In the genomic region with DNA sequence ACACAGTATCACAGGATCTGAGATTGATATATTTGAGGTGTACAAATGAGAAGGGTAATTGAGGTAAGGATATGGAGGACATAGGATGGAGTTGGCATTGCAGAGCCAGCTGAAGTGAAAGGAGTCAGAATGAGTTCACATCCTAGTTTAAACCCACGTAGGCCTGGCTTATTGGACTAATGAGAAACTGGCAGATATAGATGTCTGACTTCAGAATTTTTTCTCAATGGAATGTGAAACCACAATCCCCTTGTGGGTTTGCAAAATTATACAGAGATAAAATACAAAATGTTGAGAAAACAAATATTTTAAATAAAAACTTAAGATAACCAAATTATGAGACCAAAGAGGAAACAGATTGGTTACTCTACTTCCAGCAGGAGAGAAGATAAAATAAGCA, we compare ENCODE assay signal across 27 cellular contexts.
DNase-seq lines count a peak whose midpoint lies in the region; ATAC-seq and TF ChIP-seq lines count a peak whose summit lies in the region.
"Had no signal": no experiment of that assay in that cellular context is flagged by ENCODE, and none has a peak within 500 bp of the region (broad histone marks: within the 10 kb centered on the region; RNA-seq: fewer than 3 reads in every experiment).

No MANE protein-coding gene starts in this region.

- no peak overlapping the region for H3K4me3 Mint-ChIP-seq in endodermal cell
- H3K4me3 Mint-ChIP-seq: activated T-cell treated with anti-CD3 and anti-CD28 coated beads, Interleukin-2, amount 50 U/mL, for 72 hours; GM23338; immature natural killer cell; stimulated activated naive B cell treated with anti-CD40 and anti-IgM and Interleukin-4, amounts not matched to agents 10 μg/mL and 1 μg/mL and 100 μg/mL, for 72 hours had no signal

- H3K9me2 ChIP-seq in SK-N-SH: no peaks in the 10 kb centered on the region

- H3K4me1 ChIP-seq in SK-N-SH (ENCODE audit: control insufficient read depth in 1 of 2, insufficient read depth in 2 of 2, low read depth in 1 of 2, low read length in 1 of 2) (no peaks in the 10 kb centered on the region), endodermal cell (ENCODE audit: control insufficient read depth, insufficient read depth, low read length) (peaks cover 3% of the 10 kb centered on the region)
- H3K4me1 ChIP-seq: left lung, Peyer's patch, thyroid gland had no signal

- ATAC-seq in SK-N-SH treated with all-trans-retinoic acid at 6 μM for 48 hours (no peak), GM18868 (IDR thresholded peaks at IDR 0.05; ENCODE audit: unreplicated experiment) (no peak), GM18867 (IDR thresholded peaks at IDR 0.05; ENCODE audit: unreplicated experiment) (no peak)
- no peak for ATAC-seq in stimulated activated naive CD8-positive, alpha-beta T cell treated with anti-CD3 and anti-CD28 coated beads, Interleukin-15, Interleukin-2, amounts not matched to agents 100 U/mL and 50 U/mL, for 24 hours
- ATAC-seq: activated T-cell treated with anti-CD3 and anti-CD28 coated beads, Interleukin-2, amount 50 U/mL, for 72 hours; GM23338; left lung; stimulated activated naive B cell treated with anti-CD40 and anti-IgM and Interleukin-4, amounts not matched to agents 10 μg/mL and 1 μg/mL and 100 μg/mL, for 72 hours had no signal

- CTCF ChIA-PET in SK-N-SH (lab: Yijun Ruan, JAX): no interaction called here

- H3K36me3 ChIP-seq in SK-N-SH (replicated peaks in 1 of 2; ENCODE audit: control insufficient read depth in 1 of 2, insufficient read depth in 2 of 2, low read length in 1 of 2) (no peaks in the 10 kb centered on the region), endodermal cell (ENCODE audit: control insufficient read depth, insufficient read depth, low read length) (no peaks in the 10 kb centered on the region)
- H3K36me3 ChIP-seq: left lung, Peyer's patch, thyroid gland had no signal

- no peak overlapping the region for H3K27ac ChIP-seq in SK-N-SH (ENCODE audit: low read depth in 2 of 2, low read length in 1 of 2)
- no peak overlapping the region for H3K27ac ChIP-seq in endodermal cell (ENCODE audit: low read depth, low read length)
- H3K27ac ChIP-seq: 22Rv1, KMS-11, left lung, Peyer's patch, thyroid gland, VCaP had no signal

- H3K9me3 Mint-ChIP-seq in endodermal cell: no peaks in the 10 kb centered on the region
- H3K9me3 Mint-ChIP-seq: GM23338; stimulated activated naive B cell treated with anti-CD40 and anti-IgM and Interleukin-4, amounts not matched to agents 10 μg/mL and 1 μg/mL and 100 μg/mL, for 72 hours had no signal

- DNase-seq in SK-N-SH (no peak), astrocyte of the cerebellum (ENCODE audit: low read depth) (peak; percentile 37), fibroblast of the aortic adventitia (ENCODE audit: low read depth) (peak; percentile 32), endodermal cell (no peak)
- DNase-seq in stimulated activated naive CD8-positive, alpha-beta T cell treated with anti-CD3 and anti-CD28 coated beads, Interleukin-15, Interleukin-2, amounts not matched to agents 100 U/mL and 50 U/mL, for 24 hours: no peak
- DNase-seq: activated CD4-positive, alpha-beta T cell treated with anti-CD3 and anti-CD28 coated beads for 48 hours; activated naive CD4-positive, alpha-beta T cell treated with Interleukin-2 at 50 U/mL for 16 hours; activated T-cell treated with anti-CD3 and anti-CD28 coated beads, Interleukin-2, amount 50 U/mL, for 72 hours; AML-193; GDM1; immature natural killer cell; left lung; NCI-H146; NCI-H2171; NCI-H524; Peyer's patch; retina; stimulated activated CD4-positive, alpha-beta T cell treated with anti-CD3 and anti-CD28 coated beads, Interleukin-4, amount 100 ng/mL, for 24 hours; stimulated activated naive B cell treated with anti-CD40 and anti-IgM and Interleukin-4, amounts not matched to agents 10 μg/mL and 1 μg/mL and 100 μg/mL, for 72 hours; thyroid gland had no signal

- H3K4me1 Mint-ChIP-seq in endodermal cell: peaks cover 18% of the 10 kb centered on the region
- H3K4me1 Mint-ChIP-seq: immature natural killer cell; stimulated activated naive B cell treated with anti-CD40 and anti-IgM and Interleukin-4, amounts not matched to agents 10 μg/mL and 1 μg/mL and 100 μg/mL, for 72 hours had no signal

- no peak overlapping the region for H2AFZ ChIP-seq in SK-N-SH (ENCODE audit: low read depth)
- H2AFZ ChIP-seq: GM23338 had no signal

- POLR2A ChIA-PET in SK-N-SH (lab: Yijun Ruan, JAX): no interaction called here

- H3K79me2 ChIP-seq in SK-N-SH (ENCODE audit: insufficient read depth): no peaks in the 10 kb centered on the region

- H3F3A ChIP-seq in SK-N-SH (replicated peaks; ENCODE audit: insufficient read depth): no peaks in the 10 kb centered on the region

- no peak for TF ChIP-seq RAD21 in SK-N-SH (IDR thresholded peaks at IDR 0.05; ENCODE audit: low read length)

- no peak overlapping the region for H3K9ac ChIP-seq in SK-N-SH
- H3K9ac ChIP-seq in endodermal cell (ENCODE audit: extremely low read depth, low read length, poor library complexity, severe bottlenecking): no peak overlapping the region
- H3K9ac ChIP-seq: KMS-11 had no signal

- H3K27ac Mint-ChIP-seq in endodermal cell: no peak overlapping the region
- H3K27ac Mint-ChIP-seq: activated T-cell treated with anti-CD3 and anti-CD28 coated beads, Interleukin-2, amount 50 U/mL, for 72 hours; GM23338; immature natural killer cell; stimulated activated naive B cell treated with anti-CD40 and anti-IgM and Interleukin-4, amounts not matched to agents 10 μg/mL and 1 μg/mL and 100 μg/mL, for 72 hours had no signal

- no peak overlapping the region for H3K4me3 ChIP-seq in SK-N-SH (ENCODE audit: low read depth in 2 of 2, low read length in 1 of 2)
- no peak overlapping the region for H3K4me3 ChIP-seq in astrocyte of the cerebellum (ENCODE audit: low read depth, low read length)
- no peak overlapping the region for H3K4me3 ChIP-seq in fibroblast of the aortic adventitia (ENCODE audit: low read depth, low read length)
- no peak overlapping the region for H3K4me3 ChIP-seq in endodermal cell (ENCODE audit: low read length)
- H3K4me3 ChIP-seq: GM23338, left lung, Peyer's patch, thyroid gland had no signal

- no peak for TF ChIP-seq CTCF in SK-N-SH (IDR thresholded peaks at IDR 0.05)
- TF ChIP-seq CTCF in astrocyte of the cerebellum (IDR thresholded peaks at IDR 0.05; ENCODE audit: low read depth, low read length, missing control alignments): no peak
- TF ChIP-seq CTCF in fibroblast of the aortic adventitia (IDR thresholded peaks at IDR 0.05; ENCODE audit: insufficient read depth, low read length): no peak
- TF ChIP-seq CTCF in endodermal cell (conservative IDR thresholded peaks at IDR 0.05): no peak

- in situ Hi-C loops in astrocyte of the cerebellum (cut with HindIII; ENCODE audit: low sequenced_read_pairs): no loop called here

- TF ChIP-seq EP300 in SK-N-SH (IDR thresholded peaks at IDR 0.05; ENCODE audit: borderline replicate concordance in 1 of 2, low read depth in 1 of 2, low read length in 1 of 2): no peak

- H3K4me2 ChIP-seq in SK-N-SH: no peak overlapping the region
- H3K4me2 ChIP-seq: GM23338, KMS-11 had no signal

- H3K27me3 Mint-ChIP-seq in endodermal cell (ENCODE audit: insufficient read depth): no peaks in the 10 kb centered on the region
- H3K27me3 Mint-ChIP-seq: stimulated activated naive B cell treated with anti-CD40 and anti-IgM and Interleukin-4, amounts not matched to agents 10 μg/mL and 1 μg/mL and 100 μg/mL, for 72 hours had no signal

- H3K27me3 ChIP-seq in SK-N-SH (ENCODE audit: insufficient read depth): no peaks in the 10 kb centered on the region
- H3K27me3 ChIP-seq in endodermal cell (ENCODE audit: control insufficient read depth, insufficient read depth, low read length, poor library complexity, severe bottlenecking): no peaks in the 10 kb centered on the region
- H3K27me3 ChIP-seq: left lung, Peyer's patch, thyroid gland had no signal

- H3K9me3 ChIP-seq in SK-N-SH (no peaks in the 10 kb centered on the region), endodermal cell (ENCODE audit: control insufficient read depth, low read length) (no peaks in the 10 kb centered on the region)
- H3K9me3 ChIP-seq: left lung, Peyer's patch, thyroid gland had no signal

- 8% methylated on average over 1 of the region's 1 CpG for WGBS in SK-N-SH (ENCODE audit: low lambda C conversion rate)
- 93 to 100% methylated on average over 1 of the region's 1 CpG for WGBS in endodermal cell (ENCODE audit: insufficient coverage in 1 of 2, insufficient read length in 1 of 2), 2 experiments

- no peaks in the 10 kb centered on the region for H4K20me1 ChIP-seq in SK-N-SH (ENCODE audit: insufficient read depth)

- no peaks in the 10 kb centered on the region for H3K36me3 Mint-ChIP-seq in endodermal cell (ENCODE audit: low read depth)
- H3K36me3 Mint-ChIP-seq: immature natural killer cell; stimulated activated naive B cell treated with anti-CD40 and anti-IgM and Interleukin-4, amounts not matched to agents 10 μg/mL and 1 μg/mL and 100 μg/mL, for 72 hours had no signal

TF ChIP-seq in SK-N-SH treated with all-trans-retinoic acid at 6 μM for 48 hours, 23 proteins besides CTCF, POLR2A, EP300 and RAD21:
- TF ChIP-seq ZNF565 (CRISPR knock-in tag; conservative IDR thresholded peaks at IDR 0.05; ENCODE audit: low read depth): no peak
- peak; percentile 26; the same call in 1 of the 2 replicates for TF ChIP-seq ISL1 (CRISPR knock-in tag; IDR thresholded peaks at IDR 0.05)
- no peak for TF ChIP-seq OSR1 (CRISPR knock-in tag; IDR thresholded peaks at IDR 0.05)
- no peak for TF ChIP-seq ZNF70 (CRISPR knock-in tag; IDR thresholded peaks at IDR 0.05)
TF ChIP-seq in SK-N-SH treated with all-trans-retinoic acid at 6 μM for 48 hours: peak in this region for 1.

TF ChIP-seq in SK-N-SH, 30 proteins besides CTCF, POLR2A, EP300 and RAD21:
- TF ChIP-seq, protein P1, sequence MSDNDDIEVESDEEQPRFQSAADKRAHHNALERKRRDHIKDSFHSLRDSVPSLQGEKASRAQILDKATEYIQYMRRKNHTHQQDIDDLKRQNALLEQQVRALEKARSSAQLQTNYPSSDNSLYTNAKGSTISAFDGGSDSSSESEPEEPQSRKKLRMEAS (IDR thresholded peaks at IDR 0.05; ENCODE audit: low read depth): no peak
- no peak for TF ChIP-seq FOXJ3 (CRISPR knock-in tag; IDR thresholded peaks at IDR 0.05)
- no peak for TF ChIP-seq JUND (IDR thresholded peaks at IDR 0.05)
- no peak for TF ChIP-seq FOXM1 (IDR thresholded peaks at IDR 0.05; ENCODE audit: low read depth)

Comparison
In these comparisons a context has a peak if more than half of its experiments do, and no peak if none do; other contexts are left out.
1. DNase-seq: peak in astrocyte of the cerebellum (single experiment) and fibroblast of the aortic adventitia (single experiment); none in SK-N-SH (single experiment), stimulated activated naive CD8-positive, alpha-beta T cell treated with anti-CD3 and anti-CD28 coated beads, Interleukin-15, Interleukin-2, amounts not matched to agents 100 U/mL and 50 U/mL, for 24 hours (single experiment) and endodermal cell (single experiment).